In the genomic region with DNA sequence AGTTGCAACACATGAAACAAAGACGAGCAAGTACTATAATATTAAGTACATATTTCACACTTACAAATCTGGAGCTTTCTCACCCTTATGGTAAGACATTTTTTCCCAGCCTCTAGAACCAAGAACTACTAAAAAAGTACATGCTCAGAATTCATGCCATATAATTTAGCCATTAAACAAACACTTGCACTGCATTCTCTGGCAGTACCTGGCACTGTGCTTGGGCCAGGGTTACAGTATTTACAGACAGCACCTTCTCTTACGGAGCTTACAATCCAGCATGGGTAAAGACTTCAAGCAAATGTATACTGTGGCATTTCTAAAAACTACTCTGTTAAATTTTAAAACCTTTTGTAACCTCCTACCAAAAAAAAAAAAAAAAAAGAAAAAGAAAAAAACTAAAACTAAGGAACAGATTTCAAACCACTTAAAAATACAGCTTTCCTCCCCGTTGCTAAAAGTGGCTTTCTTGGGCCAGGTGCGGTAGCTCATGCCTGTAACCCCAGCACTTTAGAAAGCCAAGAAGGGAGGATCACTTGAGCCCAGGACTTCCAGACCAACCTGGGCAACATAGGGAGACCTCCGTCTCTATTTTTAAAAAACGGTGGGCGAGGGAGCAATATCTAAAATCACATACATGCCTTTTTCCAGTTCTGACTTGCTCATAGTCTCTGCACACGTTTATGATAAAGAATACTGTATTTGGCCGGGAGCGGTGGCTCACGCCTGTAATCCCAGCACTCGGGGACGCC, we compare ENCODE assay signal across 8 cellular contexts. TPM values are rescaled to one million over a fixed set of nuclear protein-coding genes. Genes with fewer than 3 reads are reported as not detected.
DNase-seq lines count a peak whose midpoint lies in the region; ATAC-seq, FAIRE-seq and TF ChIP-seq lines count a peak whose summit lies in the region.

No MANE protein-coding gene starts in this region.

- no peaks in the 10 kb centered on the region for H3K9me3 ChIP-seq in A549

- peak overlapping the region; percentile 67 for H3K27ac Mint-ChIP-seq in endothelial cell (ENCODE audit: unreplicated experiment)
- H3K27ac Mint-ChIP-seq in nephron progenitor cell: peak overlapping the region; percentile 48

- peak overlapping the region; percentile 79 to 93 for H3K27ac ChIP-seq in A549

- H3K4me1 ChIP-seq in A549: peaks cover 19% of the 10 kb centered on the region

- TF ChIP-seq POLR2A in A549 (IDR thresholded peaks at IDR 0.05; ENCODE audit: low read length) (no peak), GM12892 (IDR thresholded peaks at IDR 0.05; ENCODE audit: low read depth, low read length) (no peak)

- H3K27me3 Mint-ChIP-seq in endothelial cell (ENCODE audit: unreplicated experiment) (peaks cover 2% of the 10 kb centered on the region), nephron progenitor cell (ENCODE audit: low read depth, poor library complexity) (peaks cover 14% of the 10 kb centered on the region)

- H3K4me2 ChIP-seq in A549: peak overlapping the region; percentile 95

- ATAC-seq in A549: peak in 1 of 2 experiments; percentile 14; a peak in 3 of 6 replicates
- ATAC-seq in GM18498 (IDR thresholded peaks at IDR 0.05; ENCODE audit: unreplicated experiment): no peak
- ATAC-seq in HG02885 (IDR thresholded peaks at IDR 0.05; ENCODE audit: poor library complexity, unreplicated experiment): no peak

- FAIRE-seq in A549 (lab: Jason Lieb, UNC) (no peak), GM12892 (lab: Jason Lieb, UNC) (peak; percentile 17), RCC 7860 (lab: Jason Lieb, UNC) (no peak)

- H3K4me3 ChIP-seq in A549: peak overlapping the region; percentile 73

- DNase-seq in A549 (ENCODE audit: low read depth in 1 of 2, low spot score in 1 of 2) (no peak), GM12892 (ENCODE audit: insufficient read length) (no peak), RCC 7860 (ENCODE audit: low spot score) (peak; percentile 12), endothelial cell (ENCODE audit: low spot score) (no peak), nephron progenitor cell (no peak)
- no peak for DNase-seq in stimulated activated CD4-positive, alpha-beta T cell treated with anti-CD3 and anti-CD28 coated beads, Interleukin-2, amount 100 ng/mL, for 48 hours

- H3K4me1 Mint-ChIP-seq in endothelial cell (ENCODE audit: unreplicated experiment) (peaks cover 14% of the 10 kb centered on the region), nephron progenitor cell (peaks cover 8% of the 10 kb centered on the region)

- CTCF ChIA-PET in A549 (lab: Yijun Ruan, JAX): interaction anchor here (0.5 to 7.6 kb wide), 33 partner anchors 11 to 580 kb away, joined by 3 to 78 read pairs (median 6); partner anchors contain the start of gene ARL1

- no peaks in the 10 kb centered on the region for H3K36me3 Mint-ChIP-seq in endothelial cell (ENCODE audit: low read depth, unreplicated experiment)
- H3K36me3 Mint-ChIP-seq in nephron progenitor cell (ENCODE audit: low read depth): no peaks in the 10 kb centered on the region

- no peak for TF ChIP-seq EP300 in A549 (IDR thresholded peaks at IDR 0.05)

- no peaks in the 10 kb centered on the region for H3K9me3 Mint-ChIP-seq in endothelial cell (ENCODE audit: unreplicated experiment)
- no peaks in the 10 kb centered on the region for H3K9me3 Mint-ChIP-seq in nephron progenitor cell

- no peak for TF ChIP-seq RAD21 in A549 (conservative IDR thresholded peaks at IDR 0.05 in 1 of 2, IDR thresholded peaks at IDR 0.05 in 1 of 2)

- POLR2A ChIA-PET in A549 (lab: Yijun Ruan, JAX): interaction anchor here (1.1 to 1.7 kb wide), 5 partner anchors 11 to 422 kb away, joined by 4 to 8 read pairs (median 5); partner anchors contain the start of gene ARL1

- TF ChIP-seq CTCF in A549 (IDR thresholded peaks at IDR 0.05) (no peak), endothelial cell (IDR thresholded peaks at IDR 0.05; ENCODE audit: unreplicated experiment) (no peak), nephron progenitor cell (IDR thresholded peaks at IDR 0.05) (no peak)

- H3K4me3 Mint-ChIP-seq in endothelial cell (ENCODE audit: unreplicated experiment) (peak overlapping the region; percentile 98), nephron progenitor cell (peak overlapping the region; percentile 96)

- 13% methylated on average over 13 of the region's 13 CpGs for WGBS in A549 (ENCODE audit: missing lambda C conversion rate)

TF ChIP-seq in A549, 52 proteins besides CTCF, POLR2A, EP300 and RAD21:
- no peak for TF ChIP-seq EHMT2 (IDR thresholded peaks at IDR 0.05; ENCODE audit: low read depth)
- no peak for TF ChIP-seq USF2 (IDR thresholded peaks at IDR 0.05)
- no peak for TF ChIP-seq JUNB (IDR thresholded peaks at IDR 0.05)
- TF ChIP-seq HDAC2 (IDR thresholded peaks at IDR 0.05): no peak
- TF ChIP-seq, protein P1, sequence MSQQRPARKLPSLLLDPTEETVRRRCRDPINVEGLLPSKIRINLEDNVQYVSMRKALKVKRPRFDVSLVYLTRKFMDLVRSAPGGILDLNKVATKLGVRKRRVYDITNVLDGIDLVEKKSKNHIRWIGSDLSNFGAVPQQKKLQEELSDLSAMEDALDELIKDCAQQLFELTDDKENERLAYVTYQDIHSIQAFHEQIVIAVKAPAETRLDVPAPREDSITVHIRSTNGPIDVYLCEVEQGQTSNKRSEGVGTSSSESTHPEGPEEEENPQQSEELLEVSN (IDR thresholded peaks at IDR 0.05; ENCODE audit: borderline replicate concordance, low read depth): no peak
- TF ChIP-seq, protein P2, sequence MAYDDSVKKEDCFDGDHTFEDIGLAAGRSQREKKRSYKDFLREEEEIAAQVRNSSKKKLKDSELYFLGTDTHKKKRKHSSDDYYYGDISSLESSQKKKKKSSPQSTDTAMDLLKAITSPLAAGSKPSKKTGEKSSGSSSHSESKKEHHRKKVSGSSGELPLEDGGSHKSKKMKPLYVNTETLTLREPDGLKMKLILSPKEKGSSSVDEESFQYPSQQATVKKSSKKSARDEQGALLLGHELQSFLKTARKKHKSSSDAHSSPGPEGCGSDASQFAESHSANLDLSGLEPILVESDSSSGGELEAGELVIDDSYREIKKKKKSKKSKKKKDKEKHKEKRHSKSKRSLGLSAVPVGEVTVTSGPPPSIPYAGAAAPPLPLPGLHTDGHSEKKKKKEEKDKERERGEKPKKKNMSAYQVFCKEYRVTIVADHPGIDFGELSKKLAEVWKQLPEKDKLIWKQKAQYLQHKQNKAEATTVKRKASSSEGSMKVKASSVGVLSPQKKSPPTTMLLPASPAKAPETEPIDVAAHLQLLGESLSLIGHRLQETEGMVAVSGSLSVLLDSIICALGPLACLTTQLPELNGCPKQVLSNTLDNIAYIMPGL (CRISPR knock-in tag; IDR thresholded peaks at IDR 0.05; ENCODE audit: borderline replicate concordance): no peak
- TF ChIP-seq RNF2 (IDR thresholded peaks at IDR 0.05; ENCODE audit: borderline replicate concordance, low read depth): no peak
- TF ChIP-seq MYC (IDR thresholded peaks at IDR 0.05; ENCODE audit: borderline replicate concordance, low read length): no peak
- TF ChIP-seq TFCP2L1 (CRISPR knock-in tag; IDR thresholded peaks at IDR 0.05): no peak
- no peak for TF ChIP-seq RARB (CRISPR knock-in tag; IDR thresholded peaks at IDR 0.05)
- no peak for TF ChIP-seq ZFP36 (IDR thresholded peaks at IDR 0.05; ENCODE audit: borderline replicate concordance, partially characterized antibody)
- TF ChIP-seq FOXS1 (CRISPR knock-in tag; IDR thresholded peaks at IDR 0.05): no peak
- no peak for TF ChIP-seq SREBF2 (IDR thresholded peaks at IDR 0.05)
- no peak for TF ChIP-seq HOXA7 (CRISPR knock-in tag; IDR thresholded peaks at IDR 0.05)
- TF ChIP-seq GATA3 (IDR thresholded peaks at IDR 0.05; ENCODE audit: borderline replicate concordance): no peak
- TF ChIP-seq JUN (IDR thresholded peaks at IDR 0.05): no peak

RNA-seq across cellular contexts. Expression of gene GNPTAB, which starts 0.9 kb away (rescaled TPM):
- polyA plus RNA-seq in A549 (2011; rRNA removed) (29.3 and 35.2 TPM in 2 replicates), A549 (2017; fragmentation: RNase III; extraction: RNeasy Plus Mini Kit Qiagen cat#74134 plus additional on column Dnase treatment) (18.8 to 20.3 TPM (median 19.1 TPM) in 3 replicates)
- 7.8 and 9.8 TPM in 2 replicates for polyA plus RNA-seq in A549 (2012; cell fraction: cytosol; rRNA removed)
- 5.2 and 9.7 TPM in 2 replicates for polyA plus RNA-seq in A549 (2012; cell fraction: nucleus; rRNA removed)
- polyA minus RNA-seq in A549 (2011; rRNA and poly(A)+ RNA removed): 27.0 and 28.0 TPM in 2 replicates
- polyA plus RNA-seq in GM12892 (2012; ENCODE audit: missing spikeins): 23.7 TPM
- total RNA-seq in endothelial cell (ENCODE audit: unreplicated experiment): 47.6 TPM

RNA-seq across cellular contexts. Expression of gene DRAM1, which starts 47.6 kb away (rescaled TPM):
- polyA plus RNA-seq in A549 (2011; rRNA removed) (28.0 and 31.1 TPM in 2 replicates), A549 (2017; fragmentation: RNase III; extraction: RNeasy Plus Mini Kit Qiagen cat#74134 plus additional on column Dnase treatment) (39.1 to 41.2 TPM (median 41.0 TPM) in 3 replicates)
- 7.8 and 11.0 TPM in 2 replicates for polyA plus RNA-seq in A549 (2012; cell fraction: cytosol; rRNA removed)
- polyA plus RNA-seq in A549 (2012; cell fraction: nucleus; rRNA removed): 3.5 and 5.3 TPM in 2 replicates
- polyA minus RNA-seq in A549 (2011; rRNA and poly(A)+ RNA removed): 15.9 and 18.7 TPM in 2 replicates
- 31.5 TPM for polyA plus RNA-seq in GM12892 (2012; ENCODE audit: missing spikeins)
- total RNA-seq in endothelial cell (ENCODE audit: unreplicated experiment): 26.9 TPM
